ENCODE assay signal across 8 cellular contexts in the genomic region with DNA sequence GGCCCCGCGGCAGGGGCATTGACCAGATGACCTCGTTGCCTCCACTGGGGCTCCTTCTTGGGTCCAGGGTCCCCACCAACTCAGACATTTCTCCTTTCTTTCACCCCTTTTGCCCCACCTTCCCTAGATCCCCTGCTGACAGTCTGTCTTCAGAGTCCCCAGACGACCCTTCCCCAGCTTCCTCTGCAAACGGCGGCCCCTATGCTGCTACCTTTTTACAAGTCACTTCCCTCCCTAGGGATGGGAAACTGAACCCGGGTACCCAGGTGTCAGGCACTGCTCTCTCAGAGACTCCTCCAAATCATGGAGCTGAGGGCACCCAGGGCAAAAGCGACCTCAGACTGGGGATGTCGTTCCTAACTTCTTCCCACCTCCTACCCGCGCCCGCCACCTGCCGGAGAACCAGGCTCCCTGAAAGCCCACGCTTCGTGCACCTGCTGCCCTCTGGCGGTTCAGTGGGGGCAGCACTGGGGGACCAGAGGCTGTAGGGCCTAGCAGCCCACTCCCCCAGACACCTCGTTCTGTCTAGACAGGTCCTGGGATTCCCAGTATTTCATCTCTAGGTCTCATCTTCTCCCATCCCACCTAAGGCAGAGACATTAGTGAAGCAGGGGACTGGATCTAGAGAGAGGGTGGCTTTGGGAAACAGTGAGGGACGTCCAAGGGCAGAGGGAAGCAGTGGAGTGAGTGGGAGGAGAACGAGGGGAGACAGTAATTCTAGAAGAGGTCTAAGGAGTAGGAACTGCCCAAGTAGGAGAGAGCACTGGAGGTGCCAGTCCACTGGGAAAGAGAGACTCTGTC. TPM values are rescaled to one million over a fixed set of nuclear protein-coding genes. Genes with fewer than 3 reads are reported as not detected.
A peak's percentile ranks its signal among the peaks of the same experiment; 100 is the strongest.
DNase-seq lines count a peak whose midpoint lies in the region; ATAC-seq and TF ChIP-seq lines count a peak whose summit lies in the region.

No MANE protein-coding gene starts in this region.

- H3K4me3 ChIP-seq in CD4-positive, CD25-positive, alpha-beta regulatory T cell (ENCODE audit: low read depth, low read length), result no peak overlapping the region
- H3K4me3 ChIP-seq in KMS-11 (IDR thresholded peaks at IDR 0.05; ENCODE audit: insufficient read depth, low read depth, low read length) (no peak overlapping the region), fibroblast of villous mesenchyme (ENCODE audit: low read depth, low read length) (peak overlapping the region; percentile 67)

- peak overlapping the region in 2 of 4 donors; percentile 69 to 78 for H3K4me3 Mint-ChIP-seq in CD4-positive, CD25-positive, alpha-beta regulatory T cell
- H3K4me3 Mint-ChIP-seq in neural crest cell, result peak overlapping the region; percentile 91

- no peaks in the 10 kb centered on the region for H3K36me3 Mint-ChIP-seq in CD4-positive, CD25-positive, alpha-beta regulatory T cell
- no peaks in the 10 kb centered on the region for H3K36me3 Mint-ChIP-seq in neural crest cell (ENCODE audit: low read depth)

- no peaks in the 10 kb centered on the region for H3K79me2 ChIP-seq in KMS-11 (ENCODE audit: insufficient read depth, low read depth)

- no peaks in the 10 kb centered on the region for H3K9me3 ChIP-seq in CD4-positive, CD25-positive, alpha-beta regulatory T cell (ENCODE audit: control insufficient read depth in 2 of 2, low read length in 2 of 2)

- H2AFZ ChIP-seq in KMS-11 (ENCODE audit: low read depth), result peak overlapping the region; percentile 91

- no peak overlapping the region for H3K27ac Mint-ChIP-seq in CD4-positive, CD25-positive, alpha-beta regulatory T cell
- peak overlapping the region; percentile 35 for H3K27ac Mint-ChIP-seq in neural crest cell (ENCODE audit: unreplicated experiment)

- peaks cover 4% of the 10 kb centered on the region for H3K27me3 Mint-ChIP-seq in CD4-positive, CD25-positive, alpha-beta regulatory T cell
- no peaks in the 10 kb centered on the region for H3K27me3 Mint-ChIP-seq in neural crest cell (ENCODE audit: low read depth)

- DNase-seq in CD4-positive, CD25-positive, alpha-beta regulatory T cell, result peak; percentile 79 to 83 (median 83)
- DNase-seq in RPMI7951 (ENCODE audit: low read depth), result peak; percentile 80
- DNase-seq in activated effector memory CD4-positive, alpha-beta T cell treated with anti-CD3 and anti-CD28 coated beads, Interleukin-2, amount 50 U/mL, for 16 hours, result peak; percentile 96
- peak; percentile 86 for DNase-seq in fibroblast of villous mesenchyme (ENCODE audit: low read depth)
- peak; percentile 99 for DNase-seq in neural crest cell (ENCODE audit: low read depth, low spot score)
- DNase-seq in stimulated activated naive CD8-positive, alpha-beta T cell treated with anti-CD3 and anti-CD28 coated beads, Interleukin-15, Interleukin-2, amounts not matched to agents 100 U/mL and 50 U/mL, for 24 hours, result peak; percentile 96

- H3K36me3 ChIP-seq in CD4-positive, CD25-positive, alpha-beta regulatory T cell (ENCODE audit: control insufficient read depth, insufficient read depth, low read length), result no peaks in the 10 kb centered on the region
- no peaks in the 10 kb centered on the region for H3K36me3 ChIP-seq in KMS-11 (ENCODE audit: insufficient read depth)

- peak; percentile 88 to 93 for ATAC-seq in CD4-positive, CD25-positive, alpha-beta regulatory T cell (ENCODE audit: low read depth in 2 of 2)
- peak; percentile 81 for ATAC-seq in GM21390 (IDR thresholded peaks at IDR 0.05; ENCODE audit: unreplicated experiment)
- ATAC-seq in stimulated activated naive CD8-positive, alpha-beta T cell treated with anti-CD3 and anti-CD28 coated beads, Interleukin-15, Interleukin-2, amounts not matched to agents 100 U/mL and 50 U/mL, for 24 hours, result peak; percentile 79

- H3K27me3 ChIP-seq in CD4-positive, CD25-positive, alpha-beta regulatory T cell (ENCODE audit: control insufficient read depth, insufficient read depth, low read length), result no peaks in the 10 kb centered on the region
- H3K27me3 ChIP-seq in KMS-11 (ENCODE audit: insufficient read depth, low read depth), result peaks cover 7% of the 10 kb centered on the region; the same call in 1 of the 2 replicates

- TF ChIP-seq CTCF in KMS-11 (conservative IDR thresholded peaks at IDR 0.05; ENCODE audit: low read depth, low read length) (peak; percentile 100), fibroblast of villous mesenchyme (IDR thresholded peaks at IDR 0.05; ENCODE audit: insufficient read depth, low read depth, low read length) (peak; percentile 100), neural crest cell (conservative IDR thresholded peaks at IDR 0.05) (peak; percentile 100)

- peaks cover 0 to 11% (median 4%) of the 10 kb centered on the region in 4 donors for H3K4me1 Mint-ChIP-seq in CD4-positive, CD25-positive, alpha-beta regulatory T cell
- H3K4me1 Mint-ChIP-seq in neural crest cell, result peaks cover 22% of the 10 kb centered on the region

- no peaks in the 10 kb centered on the region for H4K20me1 ChIP-seq in KMS-11 (ENCODE audit: insufficient read depth)

- peak overlapping the region; percentile 20; the same call in 1 of the 2 replicates for H3K9ac ChIP-seq in KMS-11

- peaks cover 4% of the 10 kb centered on the region for H3K4me1 ChIP-seq in CD4-positive, CD25-positive, alpha-beta regulatory T cell (ENCODE audit: control insufficient read depth, insufficient read depth, low read length, poor library complexity, severe bottlenecking)
- peaks cover 14% of the 10 kb centered on the region for H3K4me1 ChIP-seq in KMS-11 (ENCODE audit: low read depth, poor library complexity, severe bottlenecking)

- H3K27ac ChIP-seq in CD4-positive, CD25-positive, alpha-beta regulatory T cell (ENCODE audit: insufficient read depth, low read length, poor library complexity, severe bottlenecking), result no peak overlapping the region
- peak overlapping the region; percentile 17; the same call in 1 of the 2 replicates for H3K27ac ChIP-seq in KMS-11

- peak overlapping the region; percentile 98 for H3K4me2 ChIP-seq in KMS-11

- H3K9me3 Mint-ChIP-seq in CD4-positive, CD25-positive, alpha-beta regulatory T cell, result no peaks in the 10 kb centered on the region
- H3K9me3 Mint-ChIP-seq in neural crest cell, result no peaks in the 10 kb centered on the region

RNA-seq across cellular contexts. Expression of a gene that starts 4.9 kb away (rescaled TPM):
- 0.86 TPM for total RNA-seq in CD4-positive, CD25-positive, alpha-beta regulatory T cell
- under 1 TPM in 2 of 4 donors, not detected in 2; 0.14 to 0.17 TPM for polyA plus RNA-seq in CD4-positive, CD25-positive, alpha-beta regulatory T cell
- total RNA-seq in RPMI7951 (2014; rRNA removed; shearing (Covaris generic)), result 0.24 and 1.3 TPM in 2 replicates
- total RNA-seq in fibroblast of villous mesenchyme (1.3 and 2.2 TPM in 2 replicates), neural crest cell (20.3 and 20.8 TPM in 2 replicates)

RNA-seq across cellular contexts. Expression of a gene that starts 15.3 kb away (rescaled TPM):
- total RNA-seq in CD4-positive, CD25-positive, alpha-beta regulatory T cell, result not detected
- polyA plus RNA-seq in CD4-positive, CD25-positive, alpha-beta regulatory T cell, result not detected
- 0.12 TPM in 1 of 2 replicates, not detected in the other for total RNA-seq in RPMI7951 (2014; rRNA removed; shearing (Covaris generic))
- total RNA-seq in fibroblast of villous mesenchyme (not detected in 2 replicates), neural crest cell (not detected in 2 replicates)

RNA-seq across cellular contexts. Expression of a gene that starts 39.5 kb away (rescaled TPM):
- total RNA-seq in CD4-positive, CD25-positive, alpha-beta regulatory T cell, result 57.4 TPM
- 10 to 100 TPM; 18.6 to 31.8 (median 23.7) TPM for polyA plus RNA-seq in CD4-positive, CD25-positive, alpha-beta regulatory T cell
- 154 and 167 TPM in 2 replicates for total RNA-seq in RPMI7951 (2014; rRNA removed; shearing (Covaris generic))
- total RNA-seq in fibroblast of villous mesenchyme (431 and 438 TPM in 2 replicates), neural crest cell (20.1 and 22.0 TPM in 2 replicates)

RNA-seq across cellular contexts. Expression of a gene that starts 54.7 kb away (rescaled TPM):
- 65.3 TPM for total RNA-seq in CD4-positive, CD25-positive, alpha-beta regulatory T cell
- 100 to 1,000 TPM; 151 to 213 (median 168) TPM for polyA plus RNA-seq in CD4-positive, CD25-positive, alpha-beta regulatory T cell
- total RNA-seq in RPMI7951 (2014; rRNA removed; shearing (Covaris generic)), result 171 and 177 TPM in 2 replicates
- total RNA-seq in fibroblast of villous mesenchyme (95.0 and 139 TPM in 2 replicates), neural crest cell (148 and 160 TPM in 2 replicates)
